2 cellular contexts compared by ENCODE assay signal in genomic region chr2:174593041-174593440, GRCh38.
TF ChIP-seq lines count a peak whose summit lies in the region.

No MANE protein-coding gene starts in this region.

TF ChIP-seq in IMR-90, 13 proteins besides CTCF, POLR2A, EP300 and RAD21:
- no peak for TF ChIP-seq MAZ (IDR thresholded peaks at IDR 0.05; ENCODE audit: borderline replicate concordance, low read depth, low read length)
- no peak for TF ChIP-seq ELK1 (IDR thresholded peaks at IDR 0.05; ENCODE audit: borderline replicate concordance, low read depth, low read length)
- no peak for TF ChIP-seq RCOR1 (IDR thresholded peaks at IDR 0.05; ENCODE audit: insufficient replicate concordance, low read length)
- TF ChIP-seq FOS (IDR thresholded peaks at IDR 0.05; ENCODE audit: low read depth, low read length), result no peak
- TF ChIP-seq BHLHE40 (IDR thresholded peaks at IDR 0.05; ENCODE audit: low read depth, low read length), result no peak
- no peak for TF ChIP-seq CEBPB (IDR thresholded peaks at IDR 0.05; ENCODE audit: low read depth, low read length)
- no peak for TF ChIP-seq USF2 (IDR thresholded peaks at IDR 0.05; ENCODE audit: low read depth, low read length)
- no peak for TF ChIP-seq NFE2L2 (IDR thresholded peaks at IDR 0.05; ENCODE audit: low read depth, low read length)

TF ChIP-seq in neural cell, 6 proteins besides CTCF, POLR2A, EP300 and RAD21:
- TF ChIP-seq REST (IDR thresholded peaks at IDR 0.05; ENCODE audit: borderline replicate concordance) (no peak), EZH2 (IDR thresholded peaks at IDR 0.05; ENCODE audit: borderline replicate concordance, insufficient read depth, low read length, poor library complexity, severe bottlenecking) (no peak)
